8 cellular contexts compared by ENCODE assay signal in genomic region chr1:28369225-28369517, GRCh38. TPM values are rescaled to one million over a fixed set of nuclear protein-coding genes. Genes with fewer than 3 reads are reported as not detected.
DNase-seq lines count a peak whose midpoint lies in the region; ATAC-seq, FAIRE-seq and TF ChIP-seq lines count a peak whose summit lies in the region.

No MANE protein-coding gene starts in this region.

- H3K36me3 Mint-ChIP-seq in activated B cell treated with CpG ODN at 0.5 μM for 24 hours (ENCODE audit: low read depth) = peaks cover 15% of the 10 kb centered on the region

- no peak for FAIRE-seq in small intestine (lab: Jason Lieb, UNC)

- peak overlapping the region; percentile 98 for H3K27ac Mint-ChIP-seq in activated B cell treated with CpG ODN at 0.5 μM for 24 hours

- CTCF ChIA-PET in activated B cell treated with CpG ODN at 0.5 μM for 24 hours (lab: Charles Lee) = interaction anchor here (0.8 to 3.9 kb wide), 3 partner anchors 9 to 212 kb away, joined by 3 to 18 read pairs (median 8); no protein-coding TSS in a partner anchor

- no peak for DNase-seq in H7
- no peak for DNase-seq in activated B cell treated with CpG ODN at 0.5 μM for 24 hours
- no peak for DNase-seq in right cardiac atrium
- DNase-seq in small intestine = no peak
- no peak for DNase-seq in activated gamma-delta T cell (lab: John Stamatoyannopoulos, UW)
- no peak for DNase-seq in NCI-H748 (lab: John Stamatoyannopoulos, UW; ENCODE audit: unreplicated experiment)

- peak overlapping the region; percentile 94 for H3K4me3 ChIP-seq in H7 (ENCODE audit: insufficient read depth, low read depth, low read length)
- H3K4me3 ChIP-seq in right cardiac atrium (ENCODE audit: low read length) = peak overlapping the region; percentile 97
- peak overlapping the region; percentile 85 to 93 for H3K4me3 ChIP-seq in small intestine (ENCODE audit: low read depth in 1 of 2, low read length in 2 of 2)

- 56% methylated on average over 2 of the region's 2 CpGs for WGBS in right cardiac atrium
- 43 to 52% (median 48%) methylated on average over 2 of the region's 2 CpGs for WGBS in small intestine, 3 donors

- no peaks in the 10 kb centered on the region for H3K9me3 Mint-ChIP-seq in activated B cell treated with CpG ODN at 0.5 μM for 24 hours

- H3K27me3 ChIP-seq in H7 (ENCODE audit: control insufficient read depth, insufficient read depth, low read length) (no peaks in the 10 kb centered on the region), right cardiac atrium (ENCODE audit: control insufficient read depth, insufficient read depth) (no peaks in the 10 kb centered on the region), small intestine (ENCODE audit: control insufficient read depth in 2 of 2, insufficient read depth in 2 of 2, low read length in 2 of 2) (no peaks in the 10 kb centered on the region)

- POLR2A ChIA-PET in activated B cell treated with CpG ODN at 0.5 μM for 24 hours (lab: Charles Lee) = interaction anchor here (0.6 to 3.4 kb wide), 11 partner anchors 39 to 517 kb away, joined by 3 to 53 read pairs (median 5); partner anchors contain the start of genes ATP5IF1, MED18, RCC1 and RNU11

- ATAC-seq in activated B cell treated with CpG ODN at 0.5 μM for 24 hours (ENCODE audit: low read depth) (no peak), right cardiac atrium (no peak), HG03108 (IDR thresholded peaks at IDR 0.05; ENCODE audit: unreplicated experiment) (no peak), GM18858 (IDR thresholded peaks at IDR 0.05; ENCODE audit: unreplicated experiment) (no peak)

- peak overlapping the region; percentile 99 for H3K27ac ChIP-seq in right cardiac atrium (ENCODE audit: low read length)
- H3K27ac ChIP-seq in small intestine (ENCODE audit: low read depth in 1 of 2, low read length in 1 of 2) = peak overlapping the region; percentile 98 to 99

- H3K4me1 Mint-ChIP-seq in activated B cell treated with CpG ODN at 0.5 μM for 24 hours = peaks cover 21% of the 10 kb centered on the region

- H3K4me3 Mint-ChIP-seq in activated B cell treated with CpG ODN at 0.5 μM for 24 hours = peak overlapping the region; percentile 96

- no peaks in the 10 kb centered on the region for H3K27me3 Mint-ChIP-seq in activated B cell treated with CpG ODN at 0.5 μM for 24 hours

- H3K9me3 ChIP-seq in right cardiac atrium (ENCODE audit: control insufficient read depth, low read length) (no peaks in the 10 kb centered on the region), small intestine (ENCODE audit: control insufficient read depth, low read depth) (no peaks in the 10 kb centered on the region)

- H3K4me1 ChIP-seq in right cardiac atrium (ENCODE audit: control insufficient read depth, insufficient read depth, low read length) (peaks cover 3% of the 10 kb centered on the region), small intestine (ENCODE audit: control insufficient read depth in 2 of 2, insufficient read depth in 1 of 2, low read depth in 1 of 2, low read length in 1 of 2) (peaks cover 4 to 6% of the 10 kb centered on the region in 2 donors)

- no peak for TF ChIP-seq CTCF in activated B cell treated with CpG ODN at 0.5 μM for 24 hours (IDR thresholded peaks at IDR 0.05)

- no peaks in the 10 kb centered on the region for H3K36me3 ChIP-seq in H7 (replicated peaks; ENCODE audit: control insufficient read depth, insufficient read depth, low read length)
- H3K36me3 ChIP-seq in small intestine (ENCODE audit: control insufficient read depth in 2 of 2, insufficient read depth in 2 of 2, low read length in 2 of 2) = no peaks in the 10 kb centered on the region

- intact Hi-C loops in activated B cell treated with CpG ODN at 0.5 μM for 24 hours (cut with micrococcal nuclease) = loop anchor here (1.0 to 2.0 kb wide), 6 partner anchors 10 to 367 kb away; partner anchors contain the start of genes MED18 and YTHDF2
- intact Hi-C loops in right cardiac atrium (cut with DNase I) = loop anchor here in 1 of 4 donors (10.0 kb wide), 1 partner anchor 236 kb away; no protein-coding TSS in a partner anchor

RNA-seq across cellular contexts. Expression of gene PHACTR4, which starts 0.4 kb away (rescaled TPM):
- 16.9 and 23.0 TPM in 2 replicates for total RNA-seq in H7 (2014; rRNA removed; shearing (Covaris generic))
- total RNA-seq in activated B cell treated with CpG ODN at 0.5 μM for 24 hours (27.2 and 31.5 TPM in 2 replicates), right cardiac atrium (10 to 100 TPM; 18.6 to 27.4 (median 22.4) TPM)
- polyA plus RNA-seq in right cardiac atrium (15.9 TPM), small intestine (10 to 100 TPM; 15.9 to 27.1 (median 25.0) TPM)

RNA-seq across cellular contexts. Expression of gene MED18, which starts 40.3 kb away (rescaled TPM):
- total RNA-seq in H7 (2014; rRNA removed; shearing (Covaris generic)) = 25.0 and 32.4 TPM in 2 replicates
- total RNA-seq in activated B cell treated with CpG ODN at 0.5 μM for 24 hours = 20.3 and 20.7 TPM in 2 replicates
- total RNA-seq in right cardiac atrium = 10 to 100 TPM in 3 of 4 donors, 1 to 10 TPM in 1; 8.1 to 12.5 (median 11.2) TPM
- 11.9 TPM for polyA plus RNA-seq in right cardiac atrium
- polyA plus RNA-seq in small intestine = 10 to 100 TPM; 24.6 to 39.4 (median 29.5) TPM
